Comparison of ENCODE assay signal across 8 cellular contexts in the genomic region with DNA sequence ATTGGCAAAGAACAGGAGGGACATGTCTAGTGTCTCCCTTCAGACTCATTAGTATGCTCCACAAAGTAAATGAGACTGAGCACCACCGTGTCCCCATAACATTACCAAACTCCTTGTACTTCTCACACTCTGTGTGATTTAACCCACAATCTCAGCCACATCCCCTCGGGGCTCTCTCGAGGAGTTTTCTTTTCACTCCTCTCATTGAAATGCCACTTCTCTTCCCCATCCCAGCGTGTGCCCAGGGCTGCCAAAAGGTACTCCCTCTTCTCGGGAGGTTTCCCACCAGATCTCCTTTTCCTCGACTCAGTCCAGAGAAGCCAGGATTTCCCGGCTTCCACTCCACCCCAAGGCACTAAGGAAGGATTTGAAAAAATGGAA. TPM values are rescaled to one million over a fixed set of nuclear protein-coding genes. Genes with fewer than 3 reads are reported as not detected.
DNase-seq lines count a peak whose midpoint lies in the region; ATAC-seq and TF ChIP-seq lines count a peak whose summit lies in the region.

No MANE protein-coding gene starts in this region.

- POLR2A ChIA-PET in BJ (lab: Charles Lee), result no interaction called here

- TF ChIP-seq CTCF in BJ (IDR thresholded peaks at IDR 0.05; ENCODE audit: insufficient read depth, low read depth, low read length), result no peak

- H3K27ac ChIP-seq in iPS DF 6.9 (ENCODE audit: low read length), result no peak overlapping the region

- H3K9me3 Mint-ChIP-seq in activated naive CD8-positive, alpha-beta T cell (ENCODE audit: low read depth), result no peaks in the 10 kb centered on the region

- H3K36me3 Mint-ChIP-seq in activated naive CD8-positive, alpha-beta T cell, result no peaks in the 10 kb centered on the region

- no peaks in the 10 kb centered on the region for H3K9me3 ChIP-seq in iPS DF 6.9 (ENCODE audit: control insufficient read depth, insufficient read depth, low read length)

- CTCF ChIA-PET in BJ (lab: Yijun Ruan, JAX), result interaction anchor here (0.6 to 10.6 kb wide), 6 partner anchors 12 to 155 kb away, joined by 3 to 64 read pairs (median 5); no protein-coding TSS in a partner anchor

- peaks cover under 1% of the 10 kb centered on the region for H3K27me3 Mint-ChIP-seq in activated naive CD8-positive, alpha-beta T cell

- WGBS in iPS DF 6.9 (ENCODE audit: insufficient coverage, insufficient read length), result no CpG with 5 or more reads among the region's 7 CpGs

- DNase-seq in BJ (ENCODE audit: low read depth) (no peak), HT-29 (ENCODE audit: low spot score) (peak; percentile 21), iPS DF 6.9 (ENCODE audit: low read depth, low spot score) (no peak)
- DNase-seq in stimulated activated CD8-positive, alpha-beta memory T cell treated with anti-CD3 and anti-CD28 coated beads, Interleukin-4, amount 100 ng/mL, for 48 hours, result peak; percentile 25

- ATAC-seq in HG02981 (IDR thresholded peaks at IDR 0.05; ENCODE audit: unreplicated experiment) (no peak), GM18502 (IDR thresholded peaks at IDR 0.05; ENCODE audit: poor library complexity, unreplicated experiment) (no peak), GM19351 (IDR thresholded peaks at IDR 0.05; ENCODE audit: unreplicated experiment) (no peak)

- H3K36me3 ChIP-seq in BJ (ENCODE audit: control insufficient read depth, insufficient read depth, low read length), result peaks cover 2% of the 10 kb centered on the region; the same call in 1 of the 2 replicates
- no peaks in the 10 kb centered on the region for H3K36me3 ChIP-seq in iPS DF 6.9 (ENCODE audit: control insufficient read depth, insufficient read depth, low read length)

- H3K4me3 ChIP-seq in BJ (ENCODE audit: low read depth, low read length) (peak overlapping the region; percentile 97), iPS DF 6.9 (ENCODE audit: low read length) (peak overlapping the region; percentile 81; the same call in 1 of the 2 replicates)

- H3K4me3 Mint-ChIP-seq in activated naive CD8-positive, alpha-beta T cell, result peak overlapping the region; percentile 93

- H3K27ac Mint-ChIP-seq in activated naive CD8-positive, alpha-beta T cell, result peak overlapping the region; percentile 68

- no peaks in the 10 kb centered on the region for H3K27me3 ChIP-seq in BJ (ENCODE audit: control insufficient read depth, insufficient read depth, low read length)
- H3K27me3 ChIP-seq in iPS DF 6.9 (ENCODE audit: control insufficient read depth, insufficient read depth, low read length), result no peaks in the 10 kb centered on the region

- peaks cover 5% of the 10 kb centered on the region for H3K4me1 ChIP-seq in iPS DF 6.9 (ENCODE audit: control insufficient read depth, insufficient read depth, low read length)

- peaks cover 18% of the 10 kb centered on the region for H3K4me1 Mint-ChIP-seq in activated naive CD8-positive, alpha-beta T cell (ENCODE audit: low read depth)

RNA-seq across cellular contexts. Expression of a gene that starts 1.1 kb away (rescaled TPM):
- polyA plus RNA-seq in BJ (2011; rRNA removed), result 221 and 222 TPM in 2 replicates
- 211 and 275 TPM in 2 replicates for polyA minus RNA-seq in BJ (2011; rRNA and poly(A)+ RNA removed)
- 43.0 and 43.3 TPM in 2 replicates for total RNA-seq in HT-29 (2014; rRNA removed; shearing (Covaris generic))

Comparison
In these comparisons a context has a peak if more than half of its experiments do, and no peak if none do; other contexts are left out.
1. DNase-seq: peak in HT-29 (single experiment) and stimulated activated CD8-positive, alpha-beta memory T cell treated with anti-CD3 and anti-CD28 coated beads, Interleukin-4, amount 100 ng/mL, for 48 hours (single experiment); none in BJ (single experiment) and iPS DF 6.9 (single experiment).